ENCODE assay signal across 18 cellular contexts in genomic region chr3:142910280-142910679, GRCh38. TPM values are rescaled to one million over a fixed set of nuclear protein-coding genes. Genes with fewer than 3 reads are reported as not detected.
DNase-seq lines count a peak whose midpoint lies in the region; TF ChIP-seq lines count a peak whose summit lies in the region.
"Had no signal": no experiment of that assay in that cellular context is flagged by ENCODE, and none has a peak within 500 bp of the region (broad histone marks: within the 10 kb centered on the region; RNA-seq: fewer than 3 reads in every experiment).

No MANE protein-coding gene starts in this region.

- H3K27ac Mint-ChIP-seq in chondrocyte (ENCODE audit: unreplicated experiment), result no peak overlapping the region
- H3K27ac Mint-ChIP-seq: CD8-positive, alpha-beta T cell had no signal

- TF ChIP-seq CTCF in fibroblast of the aortic adventitia (IDR thresholded peaks at IDR 0.05; ENCODE audit: insufficient read depth, low read length) (no peak), chondrocyte (IDR thresholded peaks at IDR 0.05) (no peak)

- H3K27me3 Mint-ChIP-seq in chondrocyte (ENCODE audit: low read depth), result peaks cover 1% of the 10 kb centered on the region

- DNase-seq in ELR (ENCODE audit: low read depth) (peak; percentile 24), HT1080 (ENCODE audit: low read depth) (peak; percentile 18), fibroblast of the aortic adventitia (ENCODE audit: low read depth) (peak; percentile 40), myocyte (ENCODE audit: low read depth) (peak; percentile 6), RPMI8226 (no peak), chondrocyte (ENCODE audit: low spot score) (no peak), amniotic stem cell (lab: John Stamatoyannopoulos, UW) (no peak)
- DNase-seq in activated CD4-positive, alpha-beta T cell treated with anti-CD3 and anti-CD28 coated beads for 4 hours, result no peak
- DNase-seq: CD8-positive, alpha-beta T cell; NCI-H1092 treated with DMSO at 0.1 percent for 48 hours; NCI-H146; NCI-H2081; Peyer's patch; SHP77 had no signal

- no peaks in the 10 kb centered on the region for H3K9me3 Mint-ChIP-seq in chondrocyte (ENCODE audit: low read depth)
- H3K9me3 Mint-ChIP-seq: CD8-positive, alpha-beta T cell had no signal

- peaks cover 4% of the 10 kb centered on the region for H3K4me1 Mint-ChIP-seq in chondrocyte (ENCODE audit: low read depth)

- H3K4me3 Mint-ChIP-seq in chondrocyte (ENCODE audit: unreplicated experiment), result no peak overlapping the region
- H3K4me3 Mint-ChIP-seq: CD8-positive, alpha-beta T cell had no signal

- H3K4me3 ChIP-seq in fibroblast of the aortic adventitia (ENCODE audit: low read depth, low read length), result no peak overlapping the region
- H3K4me3 ChIP-seq: BLaER1 treated with 17β-estradiol and CSF1 and Interleukin-3, amounts not matched to agents 10 nM and 100 nM; HAP-1; Peyer's patch; SK-N-MC had no signal

- no peaks in the 10 kb centered on the region for H3K36me3 Mint-ChIP-seq in chondrocyte (ENCODE audit: low read depth)
- H3K36me3 Mint-ChIP-seq: CD8-positive, alpha-beta T cell had no signal

RNA-seq across cellular contexts. Expression of gene PCOLCE2, which starts 21.4 kb away (rescaled TPM):
- 22.7 and 34.1 TPM in 2 replicates for total RNA-seq in HT1080 (2014; rRNA removed; shearing (Covaris generic))
- polyA plus RNA-seq in HT1080 (2015; cell fraction: cytosol; rRNA removed), result 5.2 and 7.0 TPM in 2 replicates
- 4.9 and 5.8 TPM in 2 replicates for polyA plus RNA-seq in HT1080 (2015; cell fraction: nucleus; rRNA removed)
- total RNA-seq in fibroblast of the aortic adventitia (ENCODE audit: low replicate concordance), result 31.6 and 98.4 TPM in 2 replicates
- 0.21 TPM in 1 of 2 replicates, not detected in the other for total RNA-seq in myocyte
- polyA plus RNA-seq in myocyte (2012), result 0.24 TPM
- 2.6 to 9.3 TPM (median 2.7 TPM) in 3 replicates for total RNA-seq in chondrocyte
- total RNA-seq: CD8-positive, alpha-beta T cell had no signal

RNA-seq across cellular contexts. Expression of gene PAQR9, which starts 53.2 kb away (rescaled TPM):
- 0.03 TPM in 1 of 2 replicates, not detected in the other for total RNA-seq in HT1080 (2014; rRNA removed; shearing (Covaris generic))
- 0.17 and 0.24 TPM in 2 replicates for polyA plus RNA-seq in HT1080 (2015; cell fraction: cytosol; rRNA removed)
- 0.12 and 0.32 TPM in 2 replicates for polyA plus RNA-seq in HT1080 (2015; cell fraction: nucleus; rRNA removed)
- total RNA-seq in fibroblast of the aortic adventitia (ENCODE audit: low replicate concordance) (0.09 TPM in 1 of 2 replicates, not detected in the other), myocyte (not detected in 2 replicates), chondrocyte (not detected in 3 replicates)
- polyA plus RNA-seq in myocyte (2012), result not detected
- total RNA-seq: CD8-positive, alpha-beta T cell; LHCN-M2; Peyer's patch had no signal

Comparison
In these comparisons a context has a peak if more than half of its experiments do, and no peak if none do; other contexts are left out.
1. DNase-seq: peak in ELR (single experiment), HT1080 (single experiment), fibroblast of the aortic adventitia (single experiment) and myocyte (single experiment); none in RPMI8226 (single experiment), activated CD4-positive, alpha-beta T cell treated with anti-CD3 and anti-CD28 coated beads for 4 hours (0 of 2), chondrocyte (single experiment) and amniotic stem cell (single experiment).